Comparison of ENCODE assay signal across 18 cellular contexts in the genomic region with DNA sequence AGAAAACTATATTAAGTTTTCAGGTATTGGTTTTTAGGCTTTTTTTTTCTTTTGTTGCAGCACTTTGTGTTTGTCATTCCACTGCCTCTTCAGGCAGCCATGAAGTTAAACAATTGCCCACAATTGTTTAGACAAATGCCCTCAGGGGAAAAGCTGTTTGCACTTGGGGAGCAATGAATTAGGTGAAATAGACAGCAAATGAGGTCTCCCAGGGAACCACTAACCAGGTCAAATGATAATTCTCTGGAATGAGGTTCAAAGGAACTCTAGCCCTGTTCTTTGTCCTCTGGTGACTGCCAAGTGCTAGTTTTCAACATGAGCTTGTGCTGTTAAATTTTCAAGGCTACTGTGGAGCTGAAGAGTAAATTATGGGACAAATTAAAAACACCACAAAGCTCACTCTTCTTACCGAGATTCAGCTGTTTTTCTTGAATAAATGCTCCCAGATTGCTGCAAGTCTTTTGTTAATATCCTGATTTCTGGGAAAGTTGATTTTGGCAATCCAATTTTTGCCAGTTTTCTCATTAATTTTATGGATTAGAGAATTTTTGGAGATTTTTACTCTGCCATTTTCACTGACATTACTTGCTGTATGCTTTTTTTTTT. TPM values are rescaled to one million over a fixed set of nuclear protein-coding genes. Genes with fewer than 3 reads are reported as not detected.
A peak's percentile ranks its signal among the peaks of the same experiment; 100 is the strongest.
DNase-seq lines count a peak whose midpoint lies in the region; TF ChIP-seq lines count a peak whose summit lies in the region.
"Had no signal": no experiment of that assay in that cellular context is flagged by ENCODE, and none has a peak within 500 bp of the region (broad histone marks: within the 10 kb centered on the region; RNA-seq: fewer than 3 reads in every experiment).

No MANE protein-coding gene starts in this region.

- no peaks in the 10 kb centered on the region for H3K27me3 ChIP-seq in liver (ENCODE audit: control insufficient read depth in 4 of 4, insufficient read depth in 4 of 4, low read length in 3 of 4)
- H3K27me3 ChIP-seq: BLaER1 had no signal

- TF ChIP-seq CTCF in liver (IDR thresholded peaks at IDR 0.05; ENCODE audit: low read depth, low read length, missing input control) = no peak

- 57% methylated on average over 1 of the region's 1 CpG for WGBS in liver

- no peak overlapping the region for H3K4me3 ChIP-seq in liver (ENCODE audit: low read depth in 1 of 3, low read length in 3 of 3)
- H3K4me3 ChIP-seq: BLaER1, GM23338 had no signal

- H3K36me3 ChIP-seq in liver (ENCODE audit: control insufficient read depth in 4 of 4, insufficient read depth in 3 of 4, low read depth in 1 of 4, low read length in 3 of 4) = no peaks in the 10 kb centered on the region
- H3K36me3 ChIP-seq: BLaER1 had no signal

- TF ChIP-seq RAD21 in liver (IDR thresholded peaks at IDR 0.05) = no peak

- DNase-seq in NCI-H748 (lab: John Stamatoyannopoulos, UW; ENCODE audit: unreplicated experiment) = peak; percentile 12
- DNase-seq in NCI-H748 treated with DMSO at 0.1 percent for 48 hours (lab: John Stamatoyannopoulos, UW) = no peak
- DNase-seq in RPMI7951 (ENCODE audit: low read depth) = peak; percentile 4
- DNase-seq in H4 (ENCODE audit: low spot score) = no peak
- DNase-seq in NCI-H1092 (lab: John Stamatoyannopoulos, UW) = no peak
- no peak for DNase-seq in NCI-H1105 treated with DMSO at 0.1 percent for 48 hours (lab: John Stamatoyannopoulos, UW)
- DNase-seq: 8988T; CD4-positive, alpha-beta memory T cell; DMS153; DMS79; GDM1; H7 had no signal

- H3K9me3 ChIP-seq in liver (ENCODE audit: control insufficient read depth in 4 of 4, low read length in 3 of 4) = peaks cover 0 to 5% (median 2%) of the 10 kb centered on the region in 4 donors

- H3K4me1 ChIP-seq in liver (ENCODE audit: control insufficient read depth in 4 of 4, insufficient read depth in 4 of 4, low read length in 3 of 4) = no peaks in the 10 kb centered on the region
- H3K4me1 ChIP-seq: BLaER1 had no signal

- no peak overlapping the region for H3K27ac ChIP-seq in liver (ENCODE audit: low read depth in 1 of 2, low read length in 2 of 2)
- H3K27ac ChIP-seq: BLaER1 had no signal

- H3K9ac ChIP-seq in liver (ENCODE audit: low read depth in 1 of 2, low read length in 2 of 2) = no peak overlapping the region
- H3K9ac ChIP-seq: BLaER1 had no signal

TF ChIP-seq in liver, 16 proteins besides CTCF, POLR2A, EP300 and RAD21:
- TF ChIP-seq TAF1 (conservative IDR thresholded peaks at IDR 0.05) = no peak
- TF ChIP-seq RXRA (IDR thresholded peaks at IDR 0.05) = peak in 1 of 2 donors; percentile 37
- no peak for TF ChIP-seq EGR1 (IDR thresholded peaks at IDR 0.05; ENCODE audit: low read depth in 2 of 2)
- peak; percentile 11 to 61 for TF ChIP-seq HNF4A (conservative IDR thresholded peaks at IDR 0.05)

RNA-seq across cellular contexts. Expression of a gene that starts 15.1 kb away (rescaled TPM):
- not detected in 2 replicates for total RNA-seq in RPMI7951 (2014; rRNA removed; shearing (Covaris generic))
- under 1 TPM; 0.25 to 0.42 TPM for total RNA-seq in liver
- polyA plus RNA-seq in liver = under 1 TPM; 0.13 to 0.28 TPM
- not detected in 2 replicates for total RNA-seq in H4 (2014; rRNA removed; shearing (Covaris generic))
- total RNA-seq: CD4-positive, alpha-beta memory T cell; GM23338; HT-29 had no signal
- polyA plus RNA-seq: AG04450; CD14-positive monocyte; CD4-positive, alpha-beta memory T cell; GM23338 had no signal

Comparison
In these comparisons a context has a peak if more than half of its experiments do, and no peak if none do; other contexts are left out.
1. DNase-seq: peak in NCI-H748 (single experiment) and RPMI7951 (single experiment); none in NCI-H748 treated with DMSO at 0.1 percent for 48 hours (single experiment), H4 (single experiment), NCI-H1092 (single experiment) and NCI-H1105 treated with DMSO at 0.1 percent for 48 hours (single experiment).